20 cellular contexts compared by ENCODE assay signal in the genomic region with DNA sequence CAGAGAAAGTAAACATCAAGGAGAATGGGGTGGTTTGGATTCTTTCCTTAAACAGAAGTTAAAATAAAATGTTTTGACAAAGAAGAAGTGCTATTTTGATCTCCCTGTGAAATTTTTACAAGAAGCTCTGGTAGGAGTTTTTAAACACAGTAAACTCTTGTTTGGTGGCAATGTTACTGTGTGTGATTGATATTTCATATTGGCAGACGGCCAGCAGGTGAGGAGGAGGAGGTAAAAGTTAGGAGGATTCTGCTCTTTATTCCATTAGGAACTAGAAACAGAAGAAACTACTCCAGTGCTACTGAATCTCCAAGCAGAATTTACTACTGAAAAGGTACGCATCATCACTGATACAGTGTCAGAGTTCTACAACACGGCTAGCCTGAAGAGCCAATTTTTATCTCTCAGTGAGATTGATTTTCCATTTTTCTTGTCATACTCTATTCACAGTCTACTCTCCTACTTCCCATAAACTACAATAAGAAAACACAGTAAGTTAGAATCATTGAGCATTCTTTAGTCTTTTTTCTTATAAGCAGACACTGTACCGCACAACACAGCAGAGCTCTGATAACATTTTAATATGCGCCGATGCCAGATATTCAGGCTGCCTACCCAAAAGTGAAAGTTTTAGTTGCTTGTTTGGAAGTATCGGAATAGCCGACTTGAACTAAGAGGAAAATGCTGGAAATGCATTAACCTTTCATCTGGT. TPM values are rescaled to one million over a fixed set of nuclear protein-coding genes. Genes with fewer than 3 reads are reported as not detected.
DNase-seq lines count a peak whose midpoint lies in the region; ATAC-seq, FAIRE-seq and TF ChIP-seq lines count a peak whose summit lies in the region.
"Had no signal": no experiment of that assay in that cellular context is flagged by ENCODE, and none has a peak within 500 bp of the region (broad histone marks: within the 10 kb centered on the region; RNA-seq: fewer than 3 reads in every experiment).

No MANE protein-coding gene starts in this region.

- H3K9me3 ChIP-seq in K562 (replicated peaks; ENCODE audit: control insufficient read depth, insufficient read depth, low read depth, low read length) (no peaks in the 10 kb centered on the region), keratinocyte (ENCODE audit: control insufficient read depth, low read depth, low read length) (no peaks in the 10 kb centered on the region)
- H3K9me3 ChIP-seq: BE2C, SJSA1 had no signal

- BruUV-seq in K562 (replicated peaks; lab: Mats Ljungman, UMichigan), result no TSS peak

- ATAC-seq in K562 (no peak), HG02571 (IDR thresholded peaks at IDR 0.05; ENCODE audit: unreplicated experiment) (no peak), GM21526 (IDR thresholded peaks at IDR 0.05; ENCODE audit: low FRiP score, unreplicated experiment) (no peak)
- ATAC-seq: PC-3 had no signal

- intact Hi-C loops in K562 (cut with micrococcal nuclease), result no loop called here

- TF ChIP-seq EP300 in K562 (IDR thresholded peaks at IDR 0.05; ENCODE audit: low read length), result no peak

- H3K4me1 Mint-ChIP-seq in progenitor cell of endocrine pancreas (ENCODE audit: low read depth), result peaks cover 22% of the 10 kb centered on the region

- TF ChIP-seq CTCF in K562 (IDR thresholded peaks at IDR 0.05 in 2 of 3, conservative IDR thresholded peaks at IDR 0.05 in 1 of 3; ENCODE audit: insufficient read depth in 2 of 3, low read depth in 1 of 3, low read length in 3 of 3) (no peak), keratinocyte (optimal IDR thresholded peaks at IDR 0.05 in 1 of 3, IDR thresholded peaks at IDR 0.05 in 1 of 3, conservative IDR thresholded peaks at IDR 0.05 in 1 of 3; ENCODE audit: extremely low read depth in 1 of 3, insufficient read depth in 2 of 3, low read length in 3 of 3) (no peak), progenitor cell of endocrine pancreas (IDR thresholded peaks at IDR 0.05; ENCODE audit: unreplicated experiment) (no peak)

- H3K9me1 ChIP-seq in K562 (ENCODE audit: control insufficient read depth, insufficient read depth, low read length) (no peaks in the 10 kb centered on the region), keratinocyte (ENCODE audit: control insufficient read depth, extremely low read depth, insufficient read depth, low read length) (no peaks in the 10 kb centered on the region)

- FAIRE-seq in K562 (lab: Jason Lieb, UNC) (peak; percentile 11), keratinocyte (lab: Jason Lieb, UNC) (no peak), urothelium cell line (lab: Jason Lieb, UNC) (no peak)

- POLR2A ChIA-PET in K562 (lab: Yijun Ruan, JAX), result interaction anchor here (0.6 to 1.6 kb wide), 5 partner anchors 8 to 499 kb away, joined by 3 to 5 read pairs (median 4); no protein-coding TSS in a partner anchor

- no peak overlapping the region for H3K4me2 ChIP-seq in K562 (ENCODE audit: insufficient read depth, low read length)
- peak overlapping the region; percentile 44 for H3K4me2 ChIP-seq in keratinocyte (ENCODE audit: control insufficient read depth, extremely low read depth, insufficient read depth, low read depth, low read length)
- H3K4me2 ChIP-seq: KMS-11 had no signal

- H4K20me1 ChIP-seq in K562 (replicated peaks; ENCODE audit: control insufficient read depth, insufficient read depth, low read length), result no peaks in the 10 kb centered on the region
- H4K20me1 ChIP-seq in keratinocyte (ENCODE audit: control insufficient read depth, extremely low read depth, insufficient read depth, low read length), result no peaks in the 10 kb centered on the region

- peaks cover 7% of the 10 kb centered on the region for H3K27me3 Mint-ChIP-seq in progenitor cell of endocrine pancreas

- dilution Hi-C loops in keratinocyte (cut with MboI; ENCODE audit: extremely low pct_ligation_motif_present, low sequenced_read_pairs), result no loop called here

- H3K36me3 Mint-ChIP-seq in progenitor cell of endocrine pancreas (ENCODE audit: insufficient read depth), result no peaks in the 10 kb centered on the region

- CTCF ChIA-PET in K562 (lab: Yijun Ruan, JAX; ENCODE audit: low intra/inter-chr PET ratio), result no interaction called here

- H3K9me3 Mint-ChIP-seq in progenitor cell of endocrine pancreas (ENCODE audit: low read depth), result no peaks in the 10 kb centered on the region
- H3K9me3 Mint-ChIP-seq: CD4-positive, alpha-beta T cell had no signal

- H3K9ac ChIP-seq in K562 (ENCODE audit: insufficient read depth in 1 of 2, low read depth in 2 of 2, low read length in 2 of 2) (no peak overlapping the region), keratinocyte (ENCODE audit: control insufficient read depth, extremely low read depth, insufficient read depth, low read length) (no peak overlapping the region)
- H3K9ac ChIP-seq: KMS-11 had no signal

- no peak for TF ChIP-seq RAD21 in K562 (CRISPR knock-in tag; conservative IDR thresholded peaks at IDR 0.05 in 1 of 2, IDR thresholded peaks at IDR 0.05 in 1 of 2)

- H3K36me3 ChIP-seq in K562 (ENCODE audit: control insufficient read depth, insufficient read depth, low read length), result no peaks in the 10 kb centered on the region
- no peaks in the 10 kb centered on the region for H3K36me3 ChIP-seq in keratinocyte (ENCODE audit: control insufficient read depth in 2 of 2, extremely low read depth in 1 of 2, insufficient read depth in 2 of 2, low read length in 2 of 2)
- H3K36me3 ChIP-seq: BE2C, SJSA1 had no signal

- H3K27ac Mint-ChIP-seq in progenitor cell of endocrine pancreas, result peak overlapping the region; percentile 70
- H3K27ac Mint-ChIP-seq: CD4-positive, alpha-beta T cell had no signal

- DNase-seq in NCI-H1694 treated with DMSO at 0.1 percent for 48 hours (lab: John Stamatoyannopoulos, UW) (peak; percentile 32), NCI-H1694 (lab: John Stamatoyannopoulos, UW) (no peak), K562 (ENCODE audit: extremely low read depth in 1 of 4, low spot score in 3 of 4) (no peak), keratinocyte (ENCODE audit: low read depth, low spot score) (no peak), progenitor cell of endocrine pancreas (ENCODE audit: low spot score, unreplicated experiment) (no peak), urothelium cell line (ENCODE audit: low spot score) (no peak)
- DNase-seq: 8988T; BE2C; CD4-positive, alpha-beta T cell; DMS79; GOT3; NCI-H1048; NCI-H1436 treated with DMSO at 0.1 percent for 48 hours; NCI-H2081 treated with DMSO at 0.1 percent for 48 hours; NCI-H526 treated with DMSO at 0.1 percent for 48 hours; PC-3 had no signal

- H3K4me3 Mint-ChIP-seq in progenitor cell of endocrine pancreas (ENCODE audit: low read depth), result no peak overlapping the region
- H3K4me3 Mint-ChIP-seq: CD4-positive, alpha-beta T cell had no signal

- H3K27me3 ChIP-seq in K562 (ENCODE audit: control insufficient read depth in 2 of 2, insufficient read depth in 2 of 2, low read length in 2 of 2) (peaks cover 19 to 35% of the 10 kb centered on the region in 2 experiments), keratinocyte (ENCODE audit: control insufficient read depth, extremely low read depth, insufficient read depth, low read length) (peaks cover 14% of the 10 kb centered on the region)
- H3K27me3 ChIP-seq: BE2C had no signal

- no peak for TF ChIP-seq POLR2A in K562 (conservative IDR thresholded peaks at IDR 0.05)

- H3K4me1 ChIP-seq in K562 (replicated peaks in 1 of 2; ENCODE audit: control insufficient read depth in 2 of 2, insufficient read depth in 2 of 2, low read length in 2 of 2) (peaks cover 4 to 6% of the 10 kb centered on the region in 2 experiments; a peak in 3 of 5 replicates), keratinocyte (ENCODE audit: control insufficient read depth, extremely low read depth, insufficient read depth, low read length) (no peaks in the 10 kb centered on the region)
- H3K4me1 ChIP-seq: SJSA1 had no signal

- H2AFZ ChIP-seq in K562 (ENCODE audit: low read depth, low read length) (no peak overlapping the region), keratinocyte (ENCODE audit: control insufficient read depth, low read length) (no peak overlapping the region)

- H3K27ac ChIP-seq in K562 (ENCODE audit: extremely low read depth, low read depth, low read length), result no peak overlapping the region
- no peak overlapping the region for H3K27ac ChIP-seq in keratinocyte (ENCODE audit: control insufficient read depth, insufficient read depth, low read length)
- H3K27ac ChIP-seq: KMS-11, SJSA1 had no signal

- 50% methylated on average over 8 of the region's 8 CpGs for whole genome bisulfite sequencing in K562 (ENCODE audit: insufficient coverage, low coverage, missing lambda C conversion rate)

- H3K79me2 ChIP-seq in K562 (ENCODE audit: control insufficient read depth, insufficient read depth, low read length) (no peaks in the 10 kb centered on the region), keratinocyte (ENCODE audit: control insufficient read depth, insufficient read depth, low read length) (no peaks in the 10 kb centered on the region)

- H3K4me3 ChIP-seq in K562 (no peak overlapping the region), keratinocyte (ENCODE audit: control insufficient read depth in 2 of 3, extremely low read depth in 1 of 3, insufficient read depth in 2 of 3, low read depth in 1 of 3, low read length in 3 of 3) (no peak overlapping the region)
- H3K4me3 ChIP-seq: SJSA1 had no signal

- in situ Hi-C loops in K562 (cut with MboI), result no loop called here

RNA-seq across cellular contexts. Expression of gene AFDN, which starts 21.2 kb away (rescaled TPM):
- 294 and 779 TPM in 2 replicates for total RNA-seq in K562 (2011; cell fraction: chromatin; rRNA removed; ENCODE audit: low replicate concordance)
- 128 and 193 TPM in 2 replicates for total RNA-seq in K562 (2011; cell fraction: nucleolus; rRNA removed)
- total RNA-seq in K562 (2011; cell fraction: nucleoplasm; rRNA removed), result 330 and 387 TPM in 2 replicates
- total RNA-seq in K562 (2014; rRNA removed) (91.9 and 117 TPM in 2 replicates), K562 (2014; rRNA removed; fragmentation: Illumina TruSeq; extraction: Trizol) (114 and 135 TPM in 2 replicates), K562 (2015; rRNA removed; fragmentation: Illumina TruSeq; extraction: Trizol) (111 and 112 TPM in 2 replicates), K562 (2021) (106 and 129 TPM in 2 replicates), progenitor cell of endocrine pancreas (421 and 423 TPM in 2 replicates)
- polyA plus RNA-seq in K562 (2011; rRNA removed) (95.7 and 96.7 TPM in 2 replicates), K562 (2014; fragmentation: Illumina TruSeq; extraction: Trizol) (95.0 and 105 TPM in 2 replicates), K562 (2014; fragmentation: Nextera tagmentation; extraction: Ambion mirVana) (1 to 10 TPM; 7.2 to 9.7 TPM), K562 (2014; rRNA removed) (78.9 and 96.4 TPM in 2 replicates), keratinocyte (36.4 to 46.5 TPM (median 40.7 TPM) in 3 replicates)
- 29.3 and 38.3 TPM in 2 replicates for polyA plus RNA-seq in K562 (2011; cell fraction: cytosol; rRNA removed)
- polyA plus RNA-seq in K562 (2011; cell fraction: nucleus; rRNA removed), result 374 and 388 TPM in 2 replicates
- 62.0 and 64.2 TPM in 2 replicates for polyA plus RNA-seq in K562 (2012)
- 183 and 194 TPM in 2 replicates for polyA minus RNA-seq in K562 (2011; rRNA and poly(A)+ RNA removed)
- polyA minus RNA-seq in K562 (2011; cell fraction: cytosol; rRNA and poly(A)+ RNA removed), result 78.4 and 100 TPM in 2 replicates
- 234 and 345 TPM in 2 replicates for polyA minus RNA-seq in K562 (2011; cell fraction: nucleus; rRNA and poly(A)+ RNA removed)
- polyA plus RNA-seq in keratinocyte (2011; ENCODE audit: low read depth), result 289 TPM
- polyA plus RNA-seq in keratinocyte (2011; cell fraction: cytosol; rRNA removed), result 23.4 and 24.1 TPM in 2 replicates
- polyA plus RNA-seq in keratinocyte (2011; cell fraction: nucleus; rRNA removed), result 96.3 and 122 TPM in 2 replicates
- polyA plus RNA-seq in keratinocyte (2012; ENCODE audit: low replicate concordance), result 46.0 and 83.8 TPM in 2 replicates
- polyA minus RNA-seq in keratinocyte, result 42.2 to 120 TPM (median 58.9 TPM) in 3 replicates
- 37.8 TPM for polyA minus RNA-seq in keratinocyte (2011; cell fraction: cytosol; rRNA and poly(A)+ RNA removed)
- polyA minus RNA-seq in keratinocyte (2011; cell fraction: nucleus; rRNA and poly(A)+ RNA removed), result 119 and 181 TPM in 2 replicates
